ENCODE assay signal across 14 cellular contexts in genomic region chr14:49907186-49907585, GRCh38. TPM values are rescaled to one million over a fixed set of nuclear protein-coding genes. Genes with fewer than 3 reads are reported as not detected.
DNase-seq lines count a peak whose midpoint lies in the region; ATAC-seq, FAIRE-seq and TF ChIP-seq lines count a peak whose summit lies in the region.
"Had no signal": no experiment of that assay in that cellular context is flagged by ENCODE, and none has a peak within 500 bp of the region (broad histone marks: within the 10 kb centered on the region; RNA-seq: fewer than 3 reads in every experiment).

No MANE protein-coding gene starts in this region.

- H3K79me2 ChIP-seq in fibroblast of lung (ENCODE audit: control insufficient read depth, insufficient read depth, low read length) = no peaks in the 10 kb centered on the region

- no peak overlapping the region for H3K9ac ChIP-seq in fibroblast of lung (ENCODE audit: insufficient read depth, low read length)

- H3K36me3 Mint-ChIP-seq in MCF 10A (ENCODE audit: insufficient read depth, unreplicated experiment) = no peaks in the 10 kb centered on the region
- H3K36me3 Mint-ChIP-seq in activated T-helper 17 cell treated with anti-CD3 and anti-CD28 coated beads, Interleukin-2, amount 50 U/mL, for 72 hours (ENCODE audit: low read depth) = peaks cover 47% of the 10 kb centered on the region

- TSS peak; percentile 93 for BruUV-seq in MCF 10A (replicated peaks; lab: Mats Ljungman, UMichigan)

- peak overlapping the region; percentile 7 for H2AFZ ChIP-seq in fibroblast of lung (ENCODE audit: low read length)

- TF ChIP-seq POLR2A in breast epithelium (IDR thresholded peaks at IDR 0.05) (no peak), heart left ventricle (IDR thresholded peaks at IDR 0.05) (no peak)

- peaks cover 25% of the 10 kb centered on the region for H3K4me1 Mint-ChIP-seq in MCF 10A (ENCODE audit: insufficient read depth, unreplicated experiment)
- H3K4me1 Mint-ChIP-seq in activated T-helper 17 cell treated with anti-CD3 and anti-CD28 coated beads, Interleukin-2, amount 50 U/mL, for 72 hours = peaks cover 26% of the 10 kb centered on the region

- peak; percentile 81 for FAIRE-seq in urothelium cell line (lab: Jason Lieb, UNC)
- FAIRE-seq: G401.6, TTC549 had no signal

- intact Hi-C loops in MCF 10A (cut with micrococcal nuclease) (no loop called here), breast epithelium (cut with DNase I; ENCODE audit: low total_unique reads) (no loop called here), heart left ventricle (cut with DNase I) (no loop called here)

- H3K27ac ChIP-seq in breast epithelium (no peak overlapping the region), fibroblast of lung (ENCODE audit: insufficient read depth, low read length) (peak overlapping the region; percentile 76), heart left ventricle (peak overlapping the region in 3 of 12 donors; percentile 54 to 85 (median 60))

- no peak overlapping the region for H3K4me2 ChIP-seq in fibroblast of lung (ENCODE audit: extremely low read depth, insufficient read depth, low read length)

- H3K4me1 ChIP-seq in breast epithelium (no peaks in the 10 kb centered on the region), fibroblast of lung (ENCODE audit: control insufficient read depth, extremely low read depth, insufficient read depth, low read length) (peaks cover 12% of the 10 kb centered on the region), heart left ventricle (peaks cover 0 to 44% (median 2%) of the 10 kb centered on the region in 12 donors)

- TF ChIP-seq CTCF in MCF 10A (IDR thresholded peaks at IDR 0.05; ENCODE audit: unreplicated experiment) = no peak
- TF ChIP-seq CTCF in breast epithelium (IDR thresholded peaks at IDR 0.05) = no peak
- no peak for TF ChIP-seq CTCF in fibroblast of lung (conservative IDR thresholded peaks at IDR 0.05 in 1 of 2, IDR thresholded peaks at IDR 0.05 in 1 of 2; ENCODE audit: low read depth in 1 of 2, low read length in 2 of 2)
- no peak for TF ChIP-seq CTCF in heart left ventricle (IDR thresholded peaks at IDR 0.05)

- no peaks in the 10 kb centered on the region for H4K20me1 ChIP-seq in fibroblast of lung (ENCODE audit: control insufficient read depth, extremely low read depth, insufficient read depth, low read length)

- no peak for ATAC-seq in activated T-helper 17 cell treated with anti-CD3 and anti-CD28 coated beads, Interleukin-2, amount 50 U/mL, for 72 hours (replicated peaks)
- ATAC-seq in heart left ventricle = no peak

- 66 to 77% (median 70%) methylated on average over 5 of the region's 5 CpGs for WGBS in heart left ventricle, 4 donors

- H3K9me3 ChIP-seq in breast epithelium (no peaks in the 10 kb centered on the region), fibroblast of lung (ENCODE audit: control insufficient read depth, insufficient read depth, low read depth, low read length) (no peaks in the 10 kb centered on the region), heart left ventricle (no peaks in the 10 kb centered on the region)

- POLR2A ChIA-PET in MCF 10A (lab: Yijun Ruan, JAX) = interaction anchor here (0.6 to 3.8 kb wide), 23 partner anchors 9 to 405 kb away, joined by 3 to 59 read pairs (median 6); partner anchors contain the start of genes ARF6, DMAC2L, L2HGDH and VCPKMT

- no peaks in the 10 kb centered on the region for H3K27me3 ChIP-seq in breast epithelium
- H3K27me3 ChIP-seq in fibroblast of lung (ENCODE audit: control insufficient read depth, insufficient read depth, low read length) = no peaks in the 10 kb centered on the region
- no peaks in the 10 kb centered on the region for H3K27me3 ChIP-seq in heart left ventricle
- H3K27me3 ChIP-seq: dorsolateral prefrontal cortex had no signal

- no peak overlapping the region for H3K4me3 Mint-ChIP-seq in MCF 10A (ENCODE audit: unreplicated experiment)
- peak overlapping the region; percentile 59 for H3K4me3 Mint-ChIP-seq in activated T-helper 17 cell treated with anti-CD3 and anti-CD28 coated beads, Interleukin-2, amount 50 U/mL, for 72 hours

- H3K27ac Mint-ChIP-seq in MCF 10A (ENCODE audit: low read depth, unreplicated experiment) = peak overlapping the region; percentile 97
- peak overlapping the region; percentile 72 for H3K27ac Mint-ChIP-seq in activated T-helper 17 cell treated with anti-CD3 and anti-CD28 coated beads, Interleukin-2, amount 50 U/mL, for 72 hours

- H3K27me3 Mint-ChIP-seq in MCF 10A (ENCODE audit: insufficient read depth, unreplicated experiment) = no peaks in the 10 kb centered on the region
- no peaks in the 10 kb centered on the region for H3K27me3 Mint-ChIP-seq in activated T-helper 17 cell treated with anti-CD3 and anti-CD28 coated beads, Interleukin-2, amount 50 U/mL, for 72 hours

- H3K9me3 Mint-ChIP-seq in MCF 10A (ENCODE audit: unreplicated experiment) = peaks cover 4% of the 10 kb centered on the region
- H3K9me3 Mint-ChIP-seq in activated T-helper 17 cell treated with anti-CD3 and anti-CD28 coated beads, Interleukin-2, amount 50 U/mL, for 72 hours = no peaks in the 10 kb centered on the region

- peak; percentile 55 for DNase-seq in MCF 10A (ENCODE audit: unreplicated experiment)
- DNase-seq in breast epithelium (ENCODE audit: low spot score in 2 of 2) = no peak
- no peak for DNase-seq in fibroblast of lung (ENCODE audit: low read depth in 2 of 2)
- no peak for DNase-seq in urothelium cell line (ENCODE audit: low spot score)
- DNase-seq in HUDEP-2 (lab: John Stamatoyannopoulos, UW; ENCODE audit: unreplicated experiment in 76 of 76) = no peak
- DNase-seq in NCI-H187 treated with DMSO at 0.1 percent for 48 hours (lab: John Stamatoyannopoulos, UW) = no peak
- no peak for DNase-seq in heart left ventricle
- DNase-seq: activated gamma-delta T cell treated with Interleukin-2 at 50 U/mL for 16 hours, dorsolateral prefrontal cortex, NCI-H2081 treated with DMSO at 0.1 percent for 48 hours, posterior cingulate gyrus had no signal

- H3K4me3 ChIP-seq in breast epithelium = no peak overlapping the region
- no peak overlapping the region for H3K4me3 ChIP-seq in fibroblast of lung (replicated peaks in 1 of 4; ENCODE audit: control extremely low read depth in 1 of 4, insufficient read depth in 1 of 4, low read depth in 3 of 4, low read length in 4 of 4)
- no peak overlapping the region for H3K4me3 ChIP-seq in heart left ventricle
- H3K4me3 ChIP-seq: dorsolateral prefrontal cortex had no signal

- CTCF ChIA-PET in MCF 10A (lab: Yijun Ruan, JAX) = interaction anchor here (0.6 to 2.5 kb wide), 8 partner anchors 10 to 100 kb away, joined by 3 to 13 read pairs (median 4); no protein-coding TSS in a partner anchor

- no peaks in the 10 kb centered on the region for H3K36me3 ChIP-seq in breast epithelium
- H3K36me3 ChIP-seq in fibroblast of lung (ENCODE audit: control insufficient read depth, insufficient read depth, low read length) = no peaks in the 10 kb centered on the region
- no peaks in the 10 kb centered on the region for H3K36me3 ChIP-seq in heart left ventricle

RNA-seq across cellular contexts. Expression of gene ARF6, which starts 14.3 kb away (rescaled TPM):
- total RNA-seq in MCF 10A (2022) (111 and 112 TPM in 2 replicates), breast epithelium (10 to 100 TPM; 39.2 to 63.8 (median 44.2) TPM), fibroblast of lung (48.8 and 67.4 TPM in 2 replicates), heart left ventricle (10 to 100 TPM; 20.8 to 49.3 (median 27.4) TPM)
- total RNA-seq in activated T-helper 17 cell treated with anti-CD3 and anti-CD28 coated beads, Interleukin-2, amount 50 U/mL, for 72 hours = 100 to 1,000 TPM; 161 to 163 TPM
- polyA plus RNA-seq in fibroblast of lung (54.7 and 71.5 TPM in 2 replicates), heart left ventricle (10 to 100 TPM; 12.0 to 29.2 TPM)
- 61.5 and 73.6 TPM in 2 replicates for polyA plus RNA-seq in fibroblast of lung (2012)
- 78.8 and 83.3 TPM in 2 replicates for polyA minus RNA-seq in fibroblast of lung (ENCODE audit: low replicate concordance)

RNA-seq across cellular contexts. Expression of gene NEMF, which starts 54.6 kb away (rescaled TPM):
- total RNA-seq in MCF 10A (2022) (55.0 and 57.7 TPM in 2 replicates), breast epithelium (100 to 1,000 TPM in 2 of 3 donors, 10 to 100 TPM in 1; 86.9 to 132 (median 125) TPM), fibroblast of lung (61.4 and 68.9 TPM in 2 replicates), heart left ventricle (10 to 100 TPM; 26.7 to 69.7 (median 52.8) TPM)
- 10 to 100 TPM; 79.9 to 86.6 TPM for total RNA-seq in activated T-helper 17 cell treated with anti-CD3 and anti-CD28 coated beads, Interleukin-2, amount 50 U/mL, for 72 hours
- polyA plus RNA-seq in fibroblast of lung (39.5 TPM in 2 replicates), heart left ventricle (10 to 100 TPM; 30.5 to 33.3 TPM)
- 32.9 and 41.0 TPM in 2 replicates for polyA plus RNA-seq in fibroblast of lung (2012)
- polyA minus RNA-seq in fibroblast of lung (ENCODE audit: low replicate concordance) = 12.8 and 12.9 TPM in 2 replicates
